ENCODE assay signal across 25 cellular contexts in genomic region chr1:233410906-233411305, GRCh38.
"Had no signal": no experiment of that assay in that cellular context is flagged by ENCODE, and none has a peak within 500 bp of the region (broad histone marks: within the 10 kb centered on the region; RNA-seq: fewer than 3 reads in every experiment).

No MANE protein-coding gene starts in this region.

- H3K27me3 ChIP-seq: neural progenitor cell, pancreas, right lobe of liver, sigmoid colon, stomach, thyroid gland, tibial nerve, upper lobe of left lung, vagina had no signal

- H2AFZ ChIP-seq: neural progenitor cell had no signal

- H3K9me3 ChIP-seq: pancreas, psoas muscle, right lobe of liver, thyroid gland, upper lobe of left lung, vagina had no signal

- DNase-seq: naive thymus-derived CD4-positive, alpha-beta T cell; natural killer cell; pancreas; psoas muscle; right cardiac atrium; right lobe of liver; sigmoid colon; small intestine; stimulated activated CD4-positive, alpha-beta T cell treated with anti-CD3 and anti-CD28 coated beads, Interleukin-1b, Interleukin-23, amount 100 ng/mL, for 48 hours; stimulated activated CD4-positive, alpha-beta T cell treated with anti-CD3 and anti-CD28 coated beads, Interleukin-4, amount 100 ng/mL, for 1 hour; stimulated activated CD4-positive, alpha-beta T cell treated with anti-CD3 and anti-CD28 coated beads, Interleukin-4, amount 100 ng/mL, for 4 hours; stimulated activated CD8-positive, alpha-beta memory T cell treated with anti-CD3 and anti-CD28 coated beads, Interleukin-4, amount 100 ng/mL, for 48 hours; stimulated activated naive CD4-positive, alpha-beta T cell treated with Interleukin-2 at 50 U/mL for 16 hours; stomach; thyroid gland; trophoblast cell; upper lobe of left lung had no signal

- H3K4me1 ChIP-seq: neural progenitor cell, psoas muscle, right lobe of liver, sigmoid colon, stomach, thyroid gland, upper lobe of left lung, vagina had no signal

- H3K4me3 Mint-ChIP-seq: naive thymus-derived CD4-positive, alpha-beta T cell; natural killer cell; nephron; neural progenitor cell; stimulated activated memory B cell treated with anti-CD40 and anti-IgM and Interleukin-4, amounts not matched to agents 10 μg/mL and 1 μg/mL and 100 μg/mL, for 72 hours; stimulated activated naive CD8-positive, alpha-beta T cell treated with anti-CD3 and anti-CD28 coated beads, Interleukin-15, Interleukin-2, amounts not matched to agents 100 ng/mL and 50 ng/mL, for 24 hours had no signal

- ATAC-seq: naive thymus-derived CD4-positive, alpha-beta T cell; natural killer cell; psoas muscle; right cardiac atrium; right lobe of liver; stimulated activated memory B cell treated with anti-CD40 and anti-IgM and Interleukin-4, amounts not matched to agents 10 μg/mL and 1 μg/mL and 100 μg/mL, for 72 hours had no signal

- H3K4me1 Mint-ChIP-seq: natural killer cell; neural progenitor cell; stimulated activated memory B cell treated with anti-CD40 and anti-IgM and Interleukin-4, amounts not matched to agents 10 μg/mL and 1 μg/mL and 100 μg/mL, for 72 hours had no signal

- H3K9ac ChIP-seq: neural progenitor cell had no signal

- H3K4me2 ChIP-seq: neural progenitor cell had no signal

- H3K27ac Mint-ChIP-seq: naive thymus-derived CD4-positive, alpha-beta T cell; natural killer cell; nephron; neural progenitor cell; progenitor cell of endocrine pancreas; stimulated activated memory B cell treated with anti-CD40 and anti-IgM and Interleukin-4, amounts not matched to agents 10 μg/mL and 1 μg/mL and 100 μg/mL, for 72 hours; stimulated activated naive CD8-positive, alpha-beta T cell treated with anti-CD3 and anti-CD28 coated beads, Interleukin-15, Interleukin-2, amounts not matched to agents 100 ng/mL and 50 ng/mL, for 24 hours had no signal

- H3K4me3 ChIP-seq: neural progenitor cell, pancreas, psoas muscle, right lobe of liver, sigmoid colon, stomach, thoracic aorta, thyroid gland, tibial nerve, upper lobe of left lung, vagina had no signal

- H3K36me3 Mint-ChIP-seq: natural killer cell; neural progenitor cell; stimulated activated memory B cell treated with anti-CD40 and anti-IgM and Interleukin-4, amounts not matched to agents 10 μg/mL and 1 μg/mL and 100 μg/mL, for 72 hours had no signal

- H3K9me3 Mint-ChIP-seq: natural killer cell had no signal

- H3K27me3 Mint-ChIP-seq: stimulated activated memory B cell treated with anti-CD40 and anti-IgM and Interleukin-4, amounts not matched to agents 10 μg/mL and 1 μg/mL and 100 μg/mL, for 72 hours had no signal

- H3K27ac ChIP-seq: neural progenitor cell, pancreas, psoas muscle, sigmoid colon, stomach, thoracic aorta, thyroid gland, tibial nerve, upper lobe of left lung, vagina had no signal

- H3K36me3 ChIP-seq: neural progenitor cell, pancreas, right lobe of liver, sigmoid colon, stomach, thoracic aorta, thyroid gland, tibial nerve, upper lobe of left lung, vagina had no signal
